In the genomic region with DNA sequence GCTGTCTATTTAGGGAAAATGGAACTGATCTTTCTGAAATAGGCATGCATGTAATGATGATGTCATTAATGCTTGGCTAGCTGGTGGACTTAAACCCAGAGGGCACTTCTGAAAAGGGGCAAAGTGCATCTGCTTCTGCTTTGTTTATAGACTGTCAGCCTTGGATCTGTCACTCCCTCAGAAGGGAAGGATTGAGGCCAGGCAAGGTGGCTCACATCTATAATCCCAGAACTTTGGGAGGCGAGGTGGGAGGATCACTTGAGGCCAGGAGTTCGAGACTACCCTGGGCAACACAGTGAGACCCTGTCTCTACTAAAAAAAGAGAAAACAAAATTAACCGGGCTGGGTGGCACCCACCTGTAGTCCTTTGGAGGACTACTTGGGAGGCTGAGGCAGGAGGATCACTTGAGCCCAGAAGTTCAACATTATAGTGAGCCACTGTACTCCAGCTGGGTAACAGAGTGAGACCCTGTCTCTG, we compare ENCODE assay signal across 28 cellular contexts.
"Had no signal": no experiment of that assay in that cellular context is flagged by ENCODE, and none has a peak within 500 bp of the region (broad histone marks: within the 10 kb centered on the region; RNA-seq: fewer than 3 reads in every experiment).

No MANE protein-coding gene starts in this region.

- H3K4me3 ChIP-seq: body of pancreas, cardiac muscle cell, heart left ventricle, lower lobe of right lung, ovary, psoas muscle, stomach, suprapubic skin, tibial nerve, uterus had no signal

- H3K27ac Mint-ChIP-seq: activated CD8-positive, alpha-beta memory T cell treated with anti-CD3 and anti-CD28 coated beads, Interleukin-2, amount 10 ng/mL, durations not matched to agents 7 days and 5 days; activated CD8-positive, alpha-beta T cell treated with anti-CD3 and anti-CD28 coated beads for 36 hours; activated naive CD4-positive, alpha-beta T cell treated with anti-CD3 and anti-CD28 coated beads, Interleukin-2, amount 10 ng/mL, durations not matched to agents 7 days and 5 days; activated naive CD8-positive, alpha-beta T cell treated with anti-CD3 and anti-CD28 coated beads, Interleukin-2, amount 50 U/mL, for 24 hours; endodermal cell; natural killer cell; T-helper 17 cell had no signal

- H3K27ac ChIP-seq: body of pancreas, cardiac muscle cell, heart left ventricle, lower lobe of right lung, neutrophil, ovary, psoas muscle, stomach, suprapubic skin, tibial nerve, uterus had no signal

- H3K4me1 Mint-ChIP-seq: activated CD8-positive, alpha-beta memory T cell treated with anti-CD3 and anti-CD28 coated beads, Interleukin-2, amount 10 ng/mL, durations not matched to agents 7 days and 5 days; activated naive CD4-positive, alpha-beta T cell treated with anti-CD3 and anti-CD28 coated beads, Interleukin-2, amount 10 ng/mL, durations not matched to agents 7 days and 5 days; activated naive CD8-positive, alpha-beta T cell treated with anti-CD3 and anti-CD28 coated beads, Interleukin-2, amount 50 U/mL, for 24 hours; natural killer cell; T-helper 17 cell had no signal

- H3K9me3 ChIP-seq: body of pancreas, heart left ventricle, lower lobe of right lung, neutrophil, ovary, psoas muscle, stomach, suprapubic skin, tibial nerve, uterus had no signal

- H3K36me3 ChIP-seq: cardiac muscle cell, heart left ventricle, lower lobe of right lung, neutrophil, ovary, stomach, suprapubic skin, tibial nerve, uterus had no signal

- H3K27me3 Mint-ChIP-seq: activated CD8-positive, alpha-beta memory T cell treated with anti-CD3 and anti-CD28 coated beads, Interleukin-2, amount 10 ng/mL, durations not matched to agents 7 days and 5 days; activated CD8-positive, alpha-beta T cell treated with anti-CD3 and anti-CD28 coated beads for 36 hours; activated naive CD4-positive, alpha-beta T cell treated with anti-CD3 and anti-CD28 coated beads, Interleukin-2, amount 10 ng/mL, durations not matched to agents 7 days and 5 days; activated naive CD8-positive, alpha-beta T cell treated with anti-CD3 and anti-CD28 coated beads, Interleukin-2, amount 50 U/mL, for 24 hours; T-helper 17 cell had no signal

- ATAC-seq: activated CD8-positive, alpha-beta memory T cell treated with anti-CD3 and anti-CD28 coated beads, Interleukin-2, amount 10 ng/mL, durations not matched to agents 7 days and 5 days; activated CD8-positive, alpha-beta T cell treated with anti-CD3 and anti-CD28 coated beads for 36 hours; activated naive CD8-positive, alpha-beta T cell treated with anti-CD3 and anti-CD28 coated beads, Interleukin-2, amount 50 U/mL, for 24 hours; body of pancreas; heart left ventricle; left cardiac atrium; lower lobe of right lung; natural killer cell; psoas muscle; right cardiac atrium; T-helper 17 cell had no signal

- H3K4me3 Mint-ChIP-seq: activated CD8-positive, alpha-beta memory T cell treated with anti-CD3 and anti-CD28 coated beads, Interleukin-2, amount 10 ng/mL, durations not matched to agents 7 days and 5 days; activated CD8-positive, alpha-beta T cell treated with anti-CD3 and anti-CD28 coated beads for 36 hours; activated naive CD4-positive, alpha-beta T cell treated with anti-CD3 and anti-CD28 coated beads, Interleukin-2, amount 10 ng/mL, durations not matched to agents 7 days and 5 days; activated naive CD8-positive, alpha-beta T cell treated with anti-CD3 and anti-CD28 coated beads, Interleukin-2, amount 50 U/mL, for 24 hours; endodermal cell; natural killer cell; T-helper 17 cell had no signal

- DNase-seq: activated CD4-positive, alpha-beta T cell treated with anti-CD3 and anti-CD28 coated beads for 48 hours; activated CD4-positive, CD25-positive, alpha-beta regulatory T cell; activated CD8-positive, alpha-beta memory T cell treated with anti-CD3 and anti-CD28 coated beads, Interleukin-2, amount 10 ng/mL, durations not matched to agents 7 days and 5 days; activated CD8-positive, alpha-beta T cell treated with anti-CD3 and anti-CD28 coated beads for 36 hours; activated effector memory CD4-positive, alpha-beta T cell treated with anti-CD3 and anti-CD28 coated beads, Interleukin-2, amount 50 U/mL, for 16 hours; activated naive CD4-positive, alpha-beta T cell treated with anti-CD3 and anti-CD28 coated beads, Interleukin-2, amount 10 ng/mL, durations not matched to agents 7 days and 5 days; activated naive CD8-positive, alpha-beta T cell treated with anti-CD3 and anti-CD28 coated beads, Interleukin-2, amount 50 U/mL, for 24 hours; activated T-cell treated with anti-CD3 and anti-CD28 coated beads for 4 hours; anterior cingulate cortex; body of pancreas; cortex of kidney; endodermal cell; heart left ventricle; islet precursor cell; left cardiac atrium; lower lobe of right lung; natural killer cell; ovary; psoas muscle; right cardiac atrium; stimulated activated CD4-positive, alpha-beta T cell treated with anti-CD3 and anti-CD28 coated beads, Interleukin-1b, Interleukin-23, amount 100 ng/mL, for 48 hours; stomach; T-helper 17 cell; uterus had no signal

- H3K4me1 ChIP-seq: body of pancreas, heart left ventricle, lower lobe of right lung, psoas muscle, stomach, suprapubic skin, tibial nerve, uterus had no signal

- H3K9me3 Mint-ChIP-seq: activated CD8-positive, alpha-beta T cell treated with anti-CD3 and anti-CD28 coated beads for 36 hours; activated naive CD4-positive, alpha-beta T cell treated with anti-CD3 and anti-CD28 coated beads, Interleukin-2, amount 10 ng/mL, durations not matched to agents 7 days and 5 days; endodermal cell; natural killer cell had no signal

- H3K36me3 Mint-ChIP-seq: activated CD8-positive, alpha-beta memory T cell treated with anti-CD3 and anti-CD28 coated beads, Interleukin-2, amount 10 ng/mL, durations not matched to agents 7 days and 5 days; activated naive CD4-positive, alpha-beta T cell treated with anti-CD3 and anti-CD28 coated beads, Interleukin-2, amount 10 ng/mL, durations not matched to agents 7 days and 5 days; natural killer cell had no signal

- H3K27me3 ChIP-seq: body of pancreas, cardiac muscle cell, heart left ventricle, neutrophil, ovary, stomach, suprapubic skin, tibial nerve, uterus had no signal
